ENCODE assay signal across 22 cellular contexts in the genomic region with DNA sequence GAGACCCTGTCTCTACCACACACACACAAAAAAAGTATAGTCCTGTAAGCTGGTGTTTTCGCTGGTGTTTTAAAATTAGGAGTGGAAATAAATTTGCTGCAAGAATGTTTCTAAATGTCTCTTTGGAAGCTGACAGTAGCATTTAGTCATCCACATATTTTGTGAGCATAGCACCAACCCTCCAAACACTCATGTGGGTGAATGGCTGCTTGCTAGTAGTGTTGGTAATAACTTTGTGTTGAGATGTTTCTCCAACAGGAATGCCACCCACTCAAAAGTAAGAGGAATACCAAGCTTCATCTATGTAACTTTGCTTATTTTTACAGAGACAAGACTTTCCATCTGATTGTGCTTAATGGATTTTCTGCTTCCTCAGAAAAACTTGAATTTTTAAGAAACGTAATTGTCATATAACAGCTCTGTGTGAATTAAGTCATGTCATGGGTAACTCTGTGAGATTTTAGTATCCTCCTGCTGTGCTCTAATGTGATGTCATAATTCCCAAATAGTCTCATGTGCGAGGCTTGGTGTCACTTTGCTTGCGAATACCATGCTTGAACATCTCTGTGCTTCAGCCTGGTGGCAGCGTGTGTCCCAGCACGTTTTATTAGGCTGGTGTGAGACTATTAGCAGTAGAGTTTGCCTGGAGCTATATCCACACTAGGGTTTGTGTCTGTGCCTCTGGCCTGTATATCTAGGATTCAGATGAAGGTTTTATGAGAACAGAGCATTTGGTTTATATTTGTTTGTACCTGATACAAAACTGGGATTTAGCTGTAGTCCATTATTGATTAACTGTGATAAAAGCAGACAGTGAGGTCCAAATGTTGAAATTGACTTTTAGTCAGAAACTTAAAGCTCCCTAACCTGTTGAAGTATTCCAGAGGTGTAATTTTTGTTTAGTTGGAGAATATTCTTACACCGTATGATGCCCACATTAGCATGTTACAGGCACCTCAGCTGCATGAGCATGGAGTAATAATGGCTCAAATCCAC.
DNase-seq lines count a peak whose midpoint lies in the region; ATAC-seq, FAIRE-seq and TF ChIP-seq lines count a peak whose summit lies in the region.
"Had no signal": no experiment of that assay in that cellular context is flagged by ENCODE, and none has a peak within 500 bp of the region (broad histone marks: within the 10 kb centered on the region; RNA-seq: fewer than 3 reads in every experiment).

No MANE protein-coding gene starts in this region.

- H3K56ac ChIP-seq in H9 (ENCODE audit: insufficient read length, low read depth, low read length) = no peak overlapping the region
- H3K56ac ChIP-seq in mesendoderm (ENCODE audit: low read length) = no peak overlapping the region

- H3K79me1 ChIP-seq in H9 (ENCODE audit: insufficient read depth, low read depth, low read length, poor library complexity, severe bottlenecking) (no peaks in the 10 kb centered on the region), mesendoderm (ENCODE audit: low read length) (no peaks in the 10 kb centered on the region)

- no peak for ATAC-seq in HG02623 (IDR thresholded peaks at IDR 0.05; ENCODE audit: unreplicated experiment)
- ATAC-seq: activated CD8-positive, alpha-beta T cell treated with anti-CD3 and anti-CD28 coated beads for 36 hours; effector memory CD8-positive, alpha-beta T cell; left lung had no signal

- H3K9me3 Mint-ChIP-seq in H9 (no peaks in the 10 kb centered on the region), chondrocyte (ENCODE audit: low read depth) (peaks cover 3% of the 10 kb centered on the region)
- H3K9me3 Mint-ChIP-seq: activated CD8-positive, alpha-beta T cell treated with anti-CD3 and anti-CD28 coated beads for 36 hours; activated T-cell treated with anti-CD3 and anti-CD28 coated beads, Interleukin-2, amount 50 U/mL, for 24 hours; effector memory CD8-positive, alpha-beta T cell had no signal

- H3T11ph ChIP-seq in H9 (ENCODE audit: low read length) = no peak overlapping the region

- H2BK15ac ChIP-seq in H9 (ENCODE audit: low read depth, low read length) (no peak overlapping the region), mesendoderm (replicated peaks; ENCODE audit: low read depth) (no peak overlapping the region)

- H3K4me1 Mint-ChIP-seq in H9 (no peaks in the 10 kb centered on the region), chondrocyte (ENCODE audit: low read depth) (peaks cover 22% of the 10 kb centered on the region)

- H4K91ac ChIP-seq in H9 (ENCODE audit: insufficient read length, low read depth, low read length) = no peak overlapping the region

- no peak overlapping the region for H3K4me3 ChIP-seq in mesendoderm (ENCODE audit: low read length)
- H3K4me3 ChIP-seq: left lung had no signal

- no peaks in the 10 kb centered on the region for H4K20me1 ChIP-seq in H9 (ENCODE audit: control insufficient read depth, insufficient read depth, insufficient read length)

- H3K4me3 Mint-ChIP-seq in H9 (no peak overlapping the region), chondrocyte (ENCODE audit: unreplicated experiment) (no peak overlapping the region)
- H3K4me3 Mint-ChIP-seq: activated CD8-positive, alpha-beta T cell treated with anti-CD3 and anti-CD28 coated beads for 36 hours; activated T-cell treated with anti-CD3 and anti-CD28 coated beads, Interleukin-2, amount 50 U/mL, for 24 hours; effector memory CD8-positive, alpha-beta T cell had no signal

- H3K4ac ChIP-seq in H9 (ENCODE audit: low read depth, low read length) (no peak overlapping the region), mesendoderm (ENCODE audit: low read depth, low read length) (no peak overlapping the region)

- H3K27ac Mint-ChIP-seq in H9 = no peak overlapping the region
- peak overlapping the region; percentile 47 for H3K27ac Mint-ChIP-seq in chondrocyte (ENCODE audit: unreplicated experiment)
- H3K27ac Mint-ChIP-seq: activated CD8-positive, alpha-beta T cell treated with anti-CD3 and anti-CD28 coated beads for 36 hours; activated T-cell treated with anti-CD3 and anti-CD28 coated beads, Interleukin-2, amount 50 U/mL, for 24 hours; effector memory CD8-positive, alpha-beta T cell had no signal

- no peaks in the 10 kb centered on the region for H3K23me2 ChIP-seq in H9 (ENCODE audit: insufficient read length, low read depth, low read length, poor library complexity, severe bottlenecking)

- H3K27me3 Mint-ChIP-seq in H9 (ENCODE audit: low read depth) (no peaks in the 10 kb centered on the region), chondrocyte (ENCODE audit: low read depth) (no peaks in the 10 kb centered on the region)
- H3K27me3 Mint-ChIP-seq: activated CD8-positive, alpha-beta T cell treated with anti-CD3 and anti-CD28 coated beads for 36 hours; activated T-cell treated with anti-CD3 and anti-CD28 coated beads, Interleukin-2, amount 50 U/mL, for 24 hours; effector memory CD8-positive, alpha-beta T cell had no signal

- H3K79me2 ChIP-seq in H9 (ENCODE audit: insufficient read depth, low read length) = no peaks in the 10 kb centered on the region
- H3K79me2 ChIP-seq in mesendoderm (ENCODE audit: control insufficient read depth, insufficient read depth, low read length) = no peaks in the 10 kb centered on the region

- H3K27me3 ChIP-seq in H9 (ENCODE audit: insufficient read depth, low read length) (no peaks in the 10 kb centered on the region), mesendoderm (ENCODE audit: insufficient read depth, low read length, poor library complexity) (no peaks in the 10 kb centered on the region)
- H3K27me3 ChIP-seq: left lung had no signal

- DNase-seq in AG08395 (ENCODE audit: low spot score) (peak; percentile 77), H9 (no peak), chondrocyte (ENCODE audit: low spot score) (no peak), mesendoderm (no peak), GM20000 (ENCODE audit: low spot score) (no peak), GM19239 (ENCODE audit: insufficient read length, low spot score) (no peak), posterior cingulate gyrus (no peak)
- DNase-seq: activated CD8-positive, alpha-beta T cell treated with anti-CD3 and anti-CD28 coated beads for 36 hours; activated naive CD4-positive, alpha-beta T cell treated with Interleukin-2 at 50 U/mL for 16 hours; activated T-cell treated with anti-CD3 and anti-CD28 coated beads, Interleukin-2, amount 50 U/mL, for 24 hours; AML-193; Calu3; cerebellar nuclear complex; effector memory CD8-positive, alpha-beta T cell; left lung; NCI-H146; NCI-H2171; NCI-H526; stimulated activated CD4-positive, alpha-beta T cell treated with anti-CD3 and anti-CD28 coated beads, Interleukin-15, amount 100 ng/mL, for 24 hours; T-helper 9 cell had no signal

- intact Hi-C loops in posterior cingulate gyrus (cut with DNase I) = no loop called here

- H3K4me1 ChIP-seq in H9 (ENCODE audit: insufficient read depth, low read length) (no peaks in the 10 kb centered on the region), mesendoderm (ENCODE audit: control insufficient read depth, low read depth, low read length) (no peaks in the 10 kb centered on the region)
- H3K4me1 ChIP-seq: left lung had no signal

- peak overlapping the region; percentile 4 for H3K9ac ChIP-seq in H9 (ENCODE audit: extremely low read depth, insufficient read length, low read length)
- no peak overlapping the region for H3K9ac ChIP-seq in mesendoderm (ENCODE audit: low read length)

- TF ChIP-seq CTCF in H9 (conservative IDR thresholded peaks at IDR 0.05) (no peak), chondrocyte (IDR thresholded peaks at IDR 0.05) (no peak), GM20000 (IDR thresholded peaks at IDR 0.05; ENCODE audit: extremely low read depth, missing control alignments) (no peak)

- H3K18ac ChIP-seq in H9 (ENCODE audit: insufficient read length, low read depth, low read length) = no peak overlapping the region
- H3K18ac ChIP-seq in mesendoderm (ENCODE audit: low read length) = no peak overlapping the region

- no peak overlapping the region for H3K27ac ChIP-seq in H9 (ENCODE audit: insufficient read length, low read depth, low read length)
- H3K27ac ChIP-seq in mesendoderm (ENCODE audit: low read depth, low read length) = no peak overlapping the region
- H3K27ac ChIP-seq: left lung had no signal

- H3K36me3 ChIP-seq in mesendoderm (ENCODE audit: control insufficient read depth, insufficient read depth, low read length) = peaks cover 1% of the 10 kb centered on the region

- H3K14ac ChIP-seq in H9 (ENCODE audit: insufficient read depth, low read length) = no peak overlapping the region

- no peak overlapping the region for H2BK12ac ChIP-seq in H9 (ENCODE audit: insufficient read length, low read depth, low read length)

- H3K23ac ChIP-seq in H9 (ENCODE audit: insufficient read length, low read depth, low read length) (no peak overlapping the region), mesendoderm (ENCODE audit: low read length) (peak overlapping the region; percentile 60)

- no peak overlapping the region for H2BK20ac ChIP-seq in H9 (ENCODE audit: low read depth, low read length, poor library complexity, severe bottlenecking)

- no peak overlapping the region for H2AFZ ChIP-seq in H9 (ENCODE audit: low read length)

- no CpG with 5 or more reads among the region's 7 CpGs for WGBS in H9 (ENCODE audit: extremely low coverage, insufficient read length, low lambda C conversion rate)
- no CpG with 5 or more reads among the region's 7 CpGs for WGBS in mesendoderm (ENCODE audit: extremely low coverage, insufficient coverage, low lambda C conversion rate)

- H3K36me3 Mint-ChIP-seq in H9 (ENCODE audit: insufficient read depth in 1 of 3, low read depth in 3 of 3) = peaks cover 11 to 24% (median 17%) of the 10 kb centered on the region in 3 experiments; a peak in 6 of 7 replicates
- H3K36me3 Mint-ChIP-seq in chondrocyte (ENCODE audit: low read depth) = peaks cover 16% of the 10 kb centered on the region

- H4K8ac ChIP-seq in H9 (replicated peaks; ENCODE audit: insufficient read length, low read depth, low read length) (no peak overlapping the region), mesendoderm (ENCODE audit: low read depth, low read length) (no peak overlapping the region)

- H2BK120ac ChIP-seq in H9 (ENCODE audit: low read depth, low read length, poor library complexity, severe bottlenecking) (no peak overlapping the region), mesendoderm (ENCODE audit: low read depth, low read length) (no peak overlapping the region)

- no peak for FAIRE-seq in GM19239 (lab: Jason Lieb, UNC)
- FAIRE-seq: GM18507 had no signal

- H2AK5ac ChIP-seq in H9 (ENCODE audit: insufficient read length, low read length) = no peak overlapping the region
- no peak overlapping the region for H2AK5ac ChIP-seq in mesendoderm (ENCODE audit: low read length)

- H3K9me3 ChIP-seq in H9 (ENCODE audit: control insufficient read depth, low read depth, low read length) = no peaks in the 10 kb centered on the region
- H3K9me3 ChIP-seq: left lung had no signal

- H3K4me2 ChIP-seq in H9 (ENCODE audit: insufficient read depth, insufficient read length, low read length) = no peak overlapping the region
- no peak overlapping the region for H3K4me2 ChIP-seq in mesendoderm (ENCODE audit: low read length)

- H2BK5ac ChIP-seq in H9 (ENCODE audit: insufficient read length, low read length) (no peak overlapping the region), mesendoderm (ENCODE audit: low read length) (no peak overlapping the region)

- no peak overlapping the region for H4K5ac ChIP-seq in H9 (ENCODE audit: insufficient read length, low read depth, low read length)
- no peak overlapping the region for H4K5ac ChIP-seq in mesendoderm (ENCODE audit: low read length)
